8 cellular contexts compared by ENCODE assay signal in the genomic region with DNA sequence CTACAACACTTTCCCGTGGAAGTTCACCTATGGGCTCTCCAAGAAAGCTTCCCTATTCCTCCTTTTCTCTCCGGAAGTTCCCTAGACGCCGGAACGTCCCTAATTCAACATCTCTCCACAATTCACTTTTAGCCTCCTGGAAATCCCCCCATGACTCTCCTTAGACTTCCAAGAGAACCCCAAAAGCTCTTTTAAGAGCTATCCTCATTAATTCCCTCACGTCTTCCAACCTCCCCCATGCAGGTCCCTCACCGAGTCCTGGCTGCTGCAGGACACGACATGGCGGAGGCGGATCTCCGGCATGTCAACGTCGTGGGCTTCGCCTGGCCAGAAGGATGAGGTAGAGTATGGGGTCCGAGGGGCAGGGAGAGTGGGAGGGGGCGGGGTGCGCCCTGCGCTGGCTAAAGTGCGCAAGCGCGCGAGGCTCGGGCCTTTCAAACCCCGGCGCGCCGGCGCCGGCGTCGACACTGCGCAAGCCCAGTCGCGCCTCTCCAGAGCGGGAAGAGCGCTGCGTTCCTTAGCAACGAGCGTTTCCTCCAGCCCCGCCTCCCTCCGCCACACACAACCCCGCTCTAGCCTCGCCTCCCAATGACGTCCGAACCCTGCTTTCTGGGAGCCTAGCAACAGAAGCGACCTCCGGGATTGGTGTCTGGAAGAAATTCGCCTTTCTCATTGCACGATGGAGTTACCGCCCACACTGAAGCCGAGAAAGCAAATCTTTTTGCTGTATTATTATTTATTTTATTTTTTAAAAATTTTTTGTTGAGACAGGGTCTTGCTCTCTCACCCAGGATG.
DNase-seq lines count a peak whose midpoint lies in the region; ATAC-seq lines count a peak whose summit lies in the region.

PINLYP (plus strand) TSS at position 646 of the 795 bp plus-strand sequence. CDS start 1,391 bp downstream, outside the sequence.
A gene with protein sequence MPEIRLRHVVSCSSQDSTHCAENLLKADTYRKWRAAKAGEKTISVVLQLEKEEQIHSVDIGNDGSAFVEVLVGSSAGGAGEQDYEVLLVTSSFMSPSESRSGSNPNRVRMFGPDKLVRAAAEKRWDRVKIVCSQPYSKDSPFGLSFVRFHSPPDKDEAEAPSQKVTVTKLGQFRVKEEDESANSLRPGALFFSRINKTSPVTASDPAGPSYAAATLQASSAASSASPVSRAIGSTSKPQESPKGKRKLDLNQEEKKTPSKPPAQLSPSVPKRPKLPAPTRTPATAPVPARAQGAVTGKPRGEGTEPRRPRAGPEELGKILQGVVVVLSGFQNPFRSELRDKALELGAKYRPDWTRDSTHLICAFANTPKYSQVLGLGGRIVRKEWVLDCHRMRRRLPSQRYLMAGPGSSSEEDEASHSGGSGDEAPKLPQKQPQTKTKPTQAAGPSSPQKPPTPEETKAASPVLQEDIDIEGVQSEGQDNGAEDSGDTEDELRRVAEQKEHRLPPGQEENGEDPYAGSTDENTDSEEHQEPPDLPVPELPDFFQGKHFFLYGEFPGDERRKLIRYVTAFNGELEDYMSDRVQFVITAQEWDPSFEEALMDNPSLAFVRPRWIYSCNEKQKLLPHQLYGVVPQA (minus strand): TSS at position 372 of the 795 bp plus-strand sequence. CDS start 69 bp downstream, at position 303.

- DNase-seq in AG08396 (ENCODE audit: low spot score), result peak; percentile 98
- DNase-seq in NCI-H345 treated with DMSO at 0.1 percent for 48 hours (lab: John Stamatoyannopoulos, UW; ENCODE audit: unreplicated experiment), result peak; percentile 93
- peak; percentile 100 for DNase-seq in cerebellar cortex (ENCODE audit: low spot score)
- peak; percentile 98 for DNase-seq in islet precursor cell
- DNase-seq in stimulated activated CD4-positive, alpha-beta T cell treated with anti-CD3 and anti-CD28 coated beads, Interleukin-12 subunit alpha, Interleukin-12 subunit beta, amount 100 ng/mL, for 48 hours (ENCODE audit: low read depth in 2 of 3, low spot score in 1 of 3), result peak; percentile 94 to 96 (median 94)

- ATAC-seq in GM19023 (IDR thresholded peaks at IDR 0.05; ENCODE audit: unreplicated experiment), result peak; percentile 97
- peak; percentile 98 for ATAC-seq in HG03280 (IDR thresholded peaks at IDR 0.05; ENCODE audit: unreplicated experiment)
- ATAC-seq in activated CD4-positive, CD25-positive, alpha-beta regulatory T cell treated with anti-CD3 and anti-CD28 coated beads, Interleukin-2, amount 50 U/mL, for 24 hours, result peak; percentile 99 to 100

Comparison
In these comparisons a context has a peak if more than half of its experiments do, and no peak if none do; other contexts are left out.
1. Peak in every context shown above with its lines: DNase-seq and ATAC-seq.